10 cellular contexts compared by ENCODE assay signal in genomic region chr12:124007810-124008570, GRCh38. TPM values are rescaled to one million over a fixed set of nuclear protein-coding genes. Genes with fewer than 3 reads are reported as not detected.
A peak's percentile ranks its signal among the peaks of the same experiment; 100 is the strongest.
DNase-seq lines count a peak whose midpoint lies in the region; ATAC-seq, FAIRE-seq and TF ChIP-seq lines count a peak whose summit lies in the region.
"Had no signal": no experiment of that assay in that cellular context is flagged by ENCODE, and none has a peak within 500 bp of the region (broad histone marks: within the 10 kb centered on the region; RNA-seq: fewer than 3 reads in every experiment).

No MANE protein-coding gene starts in this region.

- 24 to 25% methylated on average over 9 of the region's 9 CpGs for WGBS in pancreas, 2 donors

- H3K36me3 ChIP-seq in pancreas, result peaks cover 0 to 15% (median 15%) of the 10 kb centered on the region in 3 donors
- peaks cover 43% of the 10 kb centered on the region for H3K36me3 ChIP-seq in HAP-1 (replicated peaks)

- intact Hi-C loops in activated CD4-positive, alpha-beta T cell treated with anti-CD3 and anti-CD28 coated beads, Interleukin-2, amount 10 ng/mL, durations not matched to agents 24 days and 14 days (cut with micrococcal nuclease), result no loop called here
- intact Hi-C loops in pancreas (cut with DNase I), result no loop called here

- H3K27ac Mint-ChIP-seq in activated CD4-positive, alpha-beta T cell treated with anti-CD3 and anti-CD28 coated beads, Interleukin-2, amount 10 ng/mL, durations not matched to agents 24 days and 14 days, result peak overlapping the region; percentile 69
- H3K27ac Mint-ChIP-seq in chondrocyte (ENCODE audit: unreplicated experiment), result peak overlapping the region; percentile 63

- peak overlapping the region; percentile 32 for H3K4me3 Mint-ChIP-seq in activated CD4-positive, alpha-beta T cell treated with anti-CD3 and anti-CD28 coated beads, Interleukin-2, amount 10 ng/mL, durations not matched to agents 24 days and 14 days
- H3K4me3 Mint-ChIP-seq in chondrocyte (ENCODE audit: unreplicated experiment), result no peak overlapping the region
- H3K4me3 Mint-ChIP-seq: stimulated activated memory B cell treated with anti-CD40 and anti-IgM and Interleukin-4, amounts not matched to agents 10 μg/mL and 1 μg/mL and 100 μg/mL, for 72 hours had no signal

- H3K4me1 Mint-ChIP-seq in activated CD4-positive, alpha-beta T cell treated with anti-CD3 and anti-CD28 coated beads, Interleukin-2, amount 10 ng/mL, durations not matched to agents 24 days and 14 days, result peaks cover 35% of the 10 kb centered on the region
- peaks cover 34% of the 10 kb centered on the region for H3K4me1 Mint-ChIP-seq in chondrocyte (ENCODE audit: low read depth)

- in situ Hi-C loops in HAP-1 (cut with MboI; ENCODE audit: low sequenced_read_pairs), result no loop called here

- peaks cover 30% of the 10 kb centered on the region for H3K36me3 Mint-ChIP-seq in activated CD4-positive, alpha-beta T cell treated with anti-CD3 and anti-CD28 coated beads, Interleukin-2, amount 10 ng/mL, durations not matched to agents 24 days and 14 days (ENCODE audit: low read depth)
- H3K36me3 Mint-ChIP-seq in chondrocyte (ENCODE audit: low read depth), result peaks cover 23% of the 10 kb centered on the region

- H3K27me3 ChIP-seq in pancreas (no peaks in the 10 kb centered on the region), HAP-1 (ENCODE audit: low read depth) (no peaks in the 10 kb centered on the region)

- H3K9me3 ChIP-seq in pancreas (no peaks in the 10 kb centered on the region), HAP-1 (no peaks in the 10 kb centered on the region)

- no peak for FAIRE-seq in pancreas (lab: Jason Lieb, UNC)

- peak overlapping the region in 1 of 4 donors; percentile 4 for H3K27ac ChIP-seq in pancreas

- ATAC-seq in pancreas, result peak; percentile 86 to 92 (median 88)
- ATAC-seq: stimulated activated memory B cell treated with anti-CD40 and anti-IgM and Interleukin-4, amounts not matched to agents 10 μg/mL and 1 μg/mL and 100 μg/mL, for 72 hours had no signal

- TF ChIP-seq POLR2A in NB4 (IDR thresholded peaks at IDR 0.05; ENCODE audit: extremely low read depth, insufficient read length), result no peak

- TF ChIP-seq CTCF in NB4 (IDR thresholded peaks at IDR 0.05; ENCODE audit: low read depth, low read length) (no peak), chondrocyte (IDR thresholded peaks at IDR 0.05) (no peak), pancreas (IDR thresholded peaks at IDR 0.05) (no peak)

- H3K4me1 ChIP-seq in pancreas (peaks cover 5 to 36% (median 9%) of the 10 kb centered on the region in 3 donors), HAP-1 (no peaks in the 10 kb centered on the region)

- DNase-seq in activated CD4-positive, alpha-beta T cell treated with anti-CD3 and anti-CD28 coated beads, Interleukin-2, amount 10 ng/mL, durations not matched to agents 24 days and 14 days, result peak; percentile 61
- DNase-seq in activated CD4-positive, alpha-beta T cell treated with anti-CD3 and anti-CD28 coated beads, Interleukin-2, amount 50 U/mL, for 1 hour, result no peak
- DNase-seq in NB4 (ENCODE audit: low read depth) (peak; percentile 65), chondrocyte (ENCODE audit: low spot score) (no peak), pancreas (peak in 4 of 6 donors; percentile 44 to 62 (median 53)), epidermal melanocyte (ENCODE audit: insufficient read length, low spot score) (no peak), NCI-H1048 (lab: John Stamatoyannopoulos, UW) (no peak), HAP-1 (ENCODE audit: low spot score in 2 of 2) (no peak)
- DNase-seq: NCI-H82 had no signal

- H3K9me3 Mint-ChIP-seq in activated CD4-positive, alpha-beta T cell treated with anti-CD3 and anti-CD28 coated beads, Interleukin-2, amount 10 ng/mL, durations not matched to agents 24 days and 14 days, result no peaks in the 10 kb centered on the region
- no peaks in the 10 kb centered on the region for H3K9me3 Mint-ChIP-seq in chondrocyte (ENCODE audit: low read depth)
- H3K9me3 Mint-ChIP-seq: stimulated activated memory B cell treated with anti-CD40 and anti-IgM and Interleukin-4, amounts not matched to agents 10 μg/mL and 1 μg/mL and 100 μg/mL, for 72 hours had no signal

- no peaks in the 10 kb centered on the region for H3K27me3 Mint-ChIP-seq in activated CD4-positive, alpha-beta T cell treated with anti-CD3 and anti-CD28 coated beads, Interleukin-2, amount 10 ng/mL, durations not matched to agents 24 days and 14 days
- H3K27me3 Mint-ChIP-seq in chondrocyte (ENCODE audit: low read depth), result no peaks in the 10 kb centered on the region
- H3K27me3 Mint-ChIP-seq: stimulated activated memory B cell treated with anti-CD40 and anti-IgM and Interleukin-4, amounts not matched to agents 10 μg/mL and 1 μg/mL and 100 μg/mL, for 72 hours had no signal

- H3K4me3 ChIP-seq in NB4 (ENCODE audit: low read depth, low read length) (no peak overlapping the region), pancreas (no peak overlapping the region), HAP-1 (no peak overlapping the region)

RNA-seq across cellular contexts. Expression of gene ZNF664, which starts 35.0 kb away (rescaled TPM):
- total RNA-seq in activated CD4-positive, alpha-beta T cell treated with anti-CD3 and anti-CD28 coated beads, Interleukin-2, amount 10 ng/mL, durations not matched to agents 24 days and 14 days, result 63.2 and 69.3 TPM in 2 replicates
- total RNA-seq in chondrocyte, result 86.7 to 99.8 TPM (median 88.0 TPM) in 3 replicates
- total RNA-seq in pancreas, result 10 to 100 TPM; 45.4 to 72.7 (median 57.6) TPM
- 10 to 100 TPM; 23.0 to 36.5 TPM for polyA plus RNA-seq in pancreas

RNA-seq across cellular contexts. Expression of gene CCDC92, which starts 35.4 kb away (rescaled TPM):
- total RNA-seq in activated CD4-positive, alpha-beta T cell treated with anti-CD3 and anti-CD28 coated beads, Interleukin-2, amount 10 ng/mL, durations not matched to agents 24 days and 14 days, result 7.3 and 7.5 TPM in 2 replicates
- total RNA-seq in chondrocyte, result 63.0 to 74.7 TPM (median 68.8 TPM) in 3 replicates
- 10 to 100 TPM in 5 of 6 donors, 1 to 10 TPM in 1; 9.2 to 18.3 (median 11.3) TPM for total RNA-seq in pancreas
- polyA plus RNA-seq in pancreas, result 10 to 100 TPM; 25.6 to 29.4 TPM

Comparison
In these comparisons a context has a peak if more than half of its experiments do, and no peak if none do; other contexts are left out.
1. DNase-seq: peak in activated CD4-positive, alpha-beta T cell treated with anti-CD3 and anti-CD28 coated beads, Interleukin-2, amount 10 ng/mL, durations not matched to agents 24 days and 14 days (single experiment), NB4 (single experiment) and pancreas (4 of 6); none in activated CD4-positive, alpha-beta T cell treated with anti-CD3 and anti-CD28 coated beads, Interleukin-2, amount 50 U/mL, for 1 hour (single experiment), chondrocyte (single experiment), epidermal melanocyte (single experiment), NCI-H1048 (single experiment) and HAP-1 (0 of 2).